ENCODE assay signal across 8 cellular contexts in the genomic region with DNA sequence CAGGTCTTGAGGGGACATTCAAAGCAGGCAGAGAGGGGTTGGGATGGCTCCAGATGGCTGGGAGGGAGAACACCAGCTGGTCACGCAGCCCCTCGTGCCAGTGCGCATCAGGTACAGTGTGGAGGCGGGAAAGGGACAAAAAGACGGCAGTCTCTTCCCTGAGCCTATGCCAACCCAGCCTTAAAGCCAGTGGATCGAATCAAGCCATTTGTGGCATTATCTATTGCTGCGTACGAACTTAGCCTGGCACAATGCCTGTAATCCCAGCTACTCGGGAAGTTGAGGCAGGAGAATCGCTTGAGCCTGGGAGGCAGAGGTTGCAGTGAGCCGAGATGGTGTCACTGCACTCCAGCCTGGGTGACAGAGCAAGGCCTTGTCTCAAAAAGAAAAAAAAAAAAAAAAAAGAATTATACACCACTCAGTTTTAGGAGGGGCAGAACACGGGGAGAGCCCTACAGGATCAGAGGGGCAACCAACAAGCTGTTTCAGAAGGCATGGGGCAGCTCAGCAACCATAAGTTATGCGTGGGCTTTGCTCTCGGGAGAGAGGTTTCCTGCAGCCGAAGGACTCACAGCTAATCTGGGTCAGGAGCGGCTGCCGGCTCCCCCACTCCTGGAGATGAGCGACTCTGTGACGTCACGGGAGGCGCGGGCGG. TPM values are rescaled to one million over a fixed set of nuclear protein-coding genes. Genes with fewer than 3 reads are reported as not detected.
DNase-seq lines count a peak whose midpoint lies in the region; ATAC-seq and TF ChIP-seq lines count a peak whose summit lies in the region.

No MANE protein-coding gene starts in this region.

- H3K27ac ChIP-seq in liver (ENCODE audit: low read depth in 1 of 2, low read length in 2 of 2) = peak overlapping the region; percentile 80 to 87

- H3K27me3 ChIP-seq in liver (ENCODE audit: control insufficient read depth in 4 of 4, insufficient read depth in 4 of 4, low read length in 3 of 4) = no peaks in the 10 kb centered on the region

- no peaks in the 10 kb centered on the region for H3K9me3 ChIP-seq in liver (ENCODE audit: control insufficient read depth in 4 of 4, low read length in 3 of 4)

- whole genome bisulfite sequencing in liver = 27% methylated on average over 23 of the region's 23 CpGs

- H3K4me3 ChIP-seq in NB4 (ENCODE audit: low read depth, low read length) (peak overlapping the region; percentile 95), liver (ENCODE audit: low read depth in 1 of 3, low read length in 3 of 3) (peak overlapping the region; percentile 57 to 89 (median 87))

- no peak for TF ChIP-seq RAD21 in liver (IDR thresholded peaks at IDR 0.05)

- H3K9ac ChIP-seq in liver (ENCODE audit: low read depth in 1 of 2, low read length in 2 of 2) = peak overlapping the region in 1 of 2 donors; percentile 42

- TF ChIP-seq CTCF in NB4 (IDR thresholded peaks at IDR 0.05; ENCODE audit: low read depth, low read length) = no peak
- no peak for TF ChIP-seq CTCF in liver (IDR thresholded peaks at IDR 0.05; ENCODE audit: low read depth, low read length, missing input control)

- peak; percentile 77 for DNase-seq in A172 (ENCODE audit: low spot score)
- peak; percentile 96 for DNase-seq in NB4 (ENCODE audit: low read depth)
- DNase-seq in activated CD4-positive, alpha-beta T cell treated with anti-CD3 and anti-CD28 coated beads for 1 hour = peak; percentile 89
- DNase-seq in dermis blood vessel endothelial cell = peak; percentile 95
- DNase-seq in stimulated activated CD4-positive, alpha-beta T cell treated with anti-CD3 and anti-CD28 coated beads, Interleukin-4, amount 100 ng/mL, for 1 hour = peak; percentile 96

- peaks cover 7 to 23% (median 13%) of the 10 kb centered on the region in 4 donors for H3K4me1 ChIP-seq in liver (ENCODE audit: control insufficient read depth in 4 of 4, insufficient read depth in 4 of 4, low read length in 3 of 4)

- peaks cover 0 to 1% (median 0%) of the 10 kb centered on the region in 4 donors for H3K36me3 ChIP-seq in liver (ENCODE audit: control insufficient read depth in 4 of 4, insufficient read depth in 3 of 4, low read depth in 1 of 4, low read length in 3 of 4)

- no peak for TF ChIP-seq POLR2A in NB4 (IDR thresholded peaks at IDR 0.05; ENCODE audit: extremely low read depth, insufficient read length)

- peak; percentile 2 for ATAC-seq in GM18498 (IDR thresholded peaks at IDR 0.05; ENCODE audit: unreplicated experiment)
- no peak for ATAC-seq in HG02678 (IDR thresholded peaks at IDR 0.05; ENCODE audit: unreplicated experiment)

TF ChIP-seq in liver, 16 proteins besides CTCF, POLR2A, EP300 and RAD21:
- peak; percentile 73 for TF ChIP-seq SP1 (IDR thresholded peaks at IDR 0.05)
- TF ChIP-seq TAF1 (conservative IDR thresholded peaks at IDR 0.05) = peak; percentile 52
- TF ChIP-seq, protein P1, sequence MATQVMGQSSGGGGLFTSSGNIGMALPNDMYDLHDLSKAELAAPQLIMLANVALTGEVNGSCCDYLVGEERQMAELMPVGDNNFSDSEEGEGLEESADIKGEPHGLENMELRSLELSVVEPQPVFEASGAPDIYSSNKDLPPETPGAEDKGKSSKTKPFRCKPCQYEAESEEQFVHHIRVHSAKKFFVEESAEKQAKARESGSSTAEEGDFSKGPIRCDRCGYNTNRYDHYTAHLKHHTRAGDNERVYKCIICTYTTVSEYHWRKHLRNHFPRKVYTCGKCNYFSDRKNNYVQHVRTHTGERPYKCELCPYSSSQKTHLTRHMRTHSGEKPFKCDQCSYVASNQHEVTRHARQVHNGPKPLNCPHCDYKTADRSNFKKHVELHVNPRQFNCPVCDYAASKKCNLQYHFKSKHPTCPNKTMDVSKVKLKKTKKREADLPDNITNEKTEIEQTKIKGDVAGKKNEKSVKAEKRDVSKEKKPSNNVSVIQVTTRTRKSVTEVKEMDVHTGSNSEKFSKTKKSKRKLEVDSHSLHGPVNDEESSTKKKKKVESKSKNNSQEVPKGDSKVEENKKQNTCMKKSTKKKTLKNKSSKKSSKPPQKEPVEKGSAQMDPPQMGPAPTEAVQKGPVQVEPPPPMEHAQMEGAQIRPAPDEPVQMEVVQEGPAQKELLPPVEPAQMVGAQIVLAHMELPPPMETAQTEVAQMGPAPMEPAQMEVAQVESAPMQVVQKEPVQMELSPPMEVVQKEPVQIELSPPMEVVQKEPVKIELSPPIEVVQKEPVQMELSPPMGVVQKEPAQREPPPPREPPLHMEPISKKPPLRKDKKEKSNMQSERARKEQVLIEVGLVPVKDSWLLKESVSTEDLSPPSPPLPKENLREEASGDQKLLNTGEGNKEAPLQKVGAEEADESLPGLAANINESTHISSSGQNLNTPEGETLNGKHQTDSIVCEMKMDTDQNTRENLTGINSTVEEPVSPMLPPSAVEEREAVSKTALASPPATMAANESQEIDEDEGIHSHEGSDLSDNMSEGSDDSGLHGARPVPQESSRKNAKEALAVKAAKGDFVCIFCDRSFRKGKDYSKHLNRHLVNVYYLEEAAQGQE (IDR thresholded peaks at IDR 0.05) = peak; percentile 43
- TF ChIP-seq RXRA (IDR thresholded peaks at IDR 0.05) = peak in 1 of 2 donors; percentile 14
- TF ChIP-seq YY1 (IDR thresholded peaks at IDR 0.05) = no peak
- no peak for TF ChIP-seq JUND (IDR thresholded peaks at IDR 0.05)

RNA-seq across cellular contexts. Expression of a gene that starts 0.4 kb away (rescaled TPM):
- 227 and 304 TPM in 2 replicates for total RNA-seq in A172 (2014; rRNA removed; shearing (Covaris generic))
- total RNA-seq in dermis blood vessel endothelial cell (124 and 217 TPM in 2 replicates), liver (10 to 100 TPM; 60.4 to 95.0 TPM)
- 100 to 1,000 TPM; 206 to 435 TPM for polyA plus RNA-seq in liver

RNA-seq across cellular contexts. Expression of a gene that starts 23.4 kb away (rescaled TPM):
- 34.8 and 42.4 TPM in 2 replicates for total RNA-seq in A172 (2014; rRNA removed; shearing (Covaris generic))
- total RNA-seq in dermis blood vessel endothelial cell (30.6 and 44.2 TPM in 2 replicates), liver (10 to 100 TPM; 12.6 to 15.4 TPM)
- 1 to 10 TPM; 3.2 to 9.6 TPM for polyA plus RNA-seq in liver

RNA-seq across cellular contexts. Expression of a gene that starts 55.5 kb away (rescaled TPM):
- total RNA-seq in A172 (2014; rRNA removed; shearing (Covaris generic)) = 3.3 and 5.8 TPM in 2 replicates
- total RNA-seq in dermis blood vessel endothelial cell (0.14 and 1.0 TPM in 2 replicates), liver (1 to 10 TPM; 3.0 to 7.4 TPM)
- polyA plus RNA-seq in liver = 1 to 10 TPM; 1.2 to 1.6 TPM
